ENCODE assay signal across 15 cellular contexts in genomic region chr17:80007939-80008338, GRCh38. TPM values are rescaled to one million over a fixed set of nuclear protein-coding genes. Genes with fewer than 3 reads are reported as not detected.
"Had no signal": no experiment of that assay in that cellular context is flagged by ENCODE, and none has a peak within 500 bp of the region (broad histone marks: within the 10 kb centered on the region; RNA-seq: fewer than 3 reads in every experiment).

No MANE protein-coding gene starts in this region.

- H3K27me3 ChIP-seq: colonic mucosa, esophagus squamous epithelium, left lung, neural progenitor cell, ovary, right lobe of liver, suprapubic skin, transverse colon, upper lobe of right lung, uterus had no signal

- H3K36me3 ChIP-seq: neural progenitor cell, ovary, transverse colon, uterus had no signal

- H3K4me3 ChIP-seq: colonic mucosa, left lung, neural progenitor cell, ovary, right lobe of liver, suprapubic skin, transverse colon, upper lobe of right lung, uterus had no signal

- H2AFZ ChIP-seq: neural progenitor cell had no signal

- H3K4me1 ChIP-seq: uterus had no signal

- H3K27ac ChIP-seq: colonic mucosa, esophagus squamous epithelium, left lung, neural progenitor cell, ovary, suprapubic skin, transverse colon, upper lobe of right lung, uterus had no signal

- H3K4me2 ChIP-seq: neural progenitor cell had no signal

- FAIRE-seq: endometrium, small intestine had no signal

- DNase-seq: esophagus squamous epithelium, foreskin melanocyte had no signal

- H3K9me3 ChIP-seq: colonic mucosa, esophagus squamous epithelium, left lung, ovary, right lobe of liver, suprapubic skin, transverse colon, upper lobe of right lung, uterus had no signal

- H3K9ac ChIP-seq: neural progenitor cell had no signal

RNA-seq across cellular contexts. Expression of gene CCDC40, which starts 28.5 kb away (rescaled TPM):
- polyA plus RNA-seq: immature natural killer cell; naive thymus-derived CD4-positive, alpha-beta T cell had no signal
